ENCODE assay signal across 12 cellular contexts in genomic region chr10:126101744-126102143, GRCh38.
DNase-seq lines count a peak whose midpoint lies in the region; ATAC-seq and TF ChIP-seq lines count a peak whose summit lies in the region.
"Had no signal": no experiment of that assay in that cellular context is flagged by ENCODE, and none has a peak within 500 bp of the region (broad histone marks: within the 10 kb centered on the region; RNA-seq: fewer than 3 reads in every experiment).

No MANE protein-coding gene starts in this region.

- WGBS in mesenchymal stem cell: 94% methylated on average over 4 of the region's 4 CpGs

- H4K91ac ChIP-seq in mesenchymal stem cell (ENCODE audit: low read length): no peak overlapping the region

- no peak overlapping the region for H3K23ac ChIP-seq in mesenchymal stem cell (ENCODE audit: low read length in 2 of 2)

- no peak overlapping the region for H2BK5ac ChIP-seq in mesenchymal stem cell (ENCODE audit: low read depth, low read length, poor library complexity, severe bottlenecking)

- no peaks in the 10 kb centered on the region for H3K36me3 Mint-ChIP-seq in dendritic cell treated with granulocyte-macrophage colony-stimulating factor and Interleukin-4, amounts not matched to agents 40 ng/mL and 50 ng/mL, for 4 days (ENCODE audit: low read depth)

- no peak overlapping the region for H2BK120ac ChIP-seq in mesenchymal stem cell (ENCODE audit: low read depth, low read length)

- H2AK5ac ChIP-seq in mesenchymal stem cell (ENCODE audit: low read length, severe bottlenecking): no peak overlapping the region

- no peak overlapping the region for H2BK15ac ChIP-seq in mesenchymal stem cell (ENCODE audit: low read depth, poor library complexity, severe bottlenecking)

- H3K4ac ChIP-seq in mesenchymal stem cell (ENCODE audit: low read depth in 1 of 2, low read length in 2 of 2): no peak overlapping the region

- no peak overlapping the region for H3K4me3 ChIP-seq in mesenchymal stem cell (ENCODE audit: insufficient read depth in 1 of 2, low read depth in 1 of 2, low read length in 2 of 2)
- H3K4me3 ChIP-seq in tibial artery: no peak overlapping the region
- H3K4me3 ChIP-seq: cardiac muscle cell had no signal

- peak overlapping the region in 1 of 2 experiments; percentile 26 for H3K14ac ChIP-seq in mesenchymal stem cell (ENCODE audit: low read length in 2 of 2)

- intact Hi-C loops in dendritic cell treated with granulocyte-macrophage colony-stimulating factor and Interleukin-4, amounts not matched to agents 40 ng/mL and 50 ng/mL, for 4 days (cut with micrococcal nuclease): no loop called here
- intact Hi-C loops in tibial artery (cut with DNase I; ENCODE audit: low total_unique reads): no loop called here

- no peak for DNase-seq in mesenchymal stem cell
- no peak for DNase-seq in tibial artery
- DNase-seq in NCI-H1417 (lab: John Stamatoyannopoulos, UW): no peak
- DNase-seq in H4 (ENCODE audit: low spot score): no peak
- DNase-seq: activated T-cell treated with anti-CD3 and anti-CD28 coated beads, Interleukin-2, amount 50 U/mL, for 72 hours; NCI-H446 had no signal

- peak overlapping the region; percentile 11 for H3K27ac Mint-ChIP-seq in dendritic cell treated with granulocyte-macrophage colony-stimulating factor and Interleukin-4, amounts not matched to agents 40 ng/mL and 50 ng/mL, for 4 days
- H3K27ac Mint-ChIP-seq: activated T-cell treated with anti-CD3 and anti-CD28 coated beads, Interleukin-2, amount 50 U/mL, for 72 hours had no signal

- H3K27ac ChIP-seq in mesenchymal stem cell (ENCODE audit: low read length, poor library complexity, severe bottlenecking) (no peak overlapping the region), tibial artery (no peak overlapping the region)
- H3K27ac ChIP-seq: C4-2B, cardiac muscle cell had no signal

- no peak overlapping the region for H3K4me3 Mint-ChIP-seq in dendritic cell treated with granulocyte-macrophage colony-stimulating factor and Interleukin-4, amounts not matched to agents 40 ng/mL and 50 ng/mL, for 4 days
- H3K4me3 Mint-ChIP-seq: activated T-cell treated with anti-CD3 and anti-CD28 coated beads, Interleukin-2, amount 50 U/mL, for 72 hours had no signal

- H3K79me1 ChIP-seq in mesenchymal stem cell (replicated peaks; ENCODE audit: low read length, poor library complexity, severe bottlenecking): no peaks in the 10 kb centered on the region

- no peak overlapping the region for H2AFZ ChIP-seq in mesenchymal stem cell (ENCODE audit: low read depth, low read length)

- ATAC-seq in GM18499 (IDR thresholded peaks at IDR 0.05; ENCODE audit: insufficient read depth, unreplicated experiment) (peak; percentile 84), GM21447 (IDR thresholded peaks at IDR 0.05; ENCODE audit: unreplicated experiment) (peak; percentile 96), HG03378 (IDR thresholded peaks at IDR 0.05; ENCODE audit: unreplicated experiment) (peak; percentile 97)
- ATAC-seq: activated T-cell treated with anti-CD3 and anti-CD28 coated beads, Interleukin-2, amount 50 U/mL, for 72 hours had no signal

- H3K9me3 ChIP-seq in mesenchymal stem cell (ENCODE audit: control insufficient read depth, low read length) (no peaks in the 10 kb centered on the region), tibial artery (no peaks in the 10 kb centered on the region)

- H3K18ac ChIP-seq in mesenchymal stem cell (ENCODE audit: low read depth in 1 of 2, low read length in 2 of 2): no peak overlapping the region

- H3K36me3 ChIP-seq in mesenchymal stem cell (ENCODE audit: control insufficient read depth in 1 of 2, insufficient read depth in 2 of 2, low read depth in 1 of 2, low read length in 2 of 2) (peaks cover 30 to 86% of the 10 kb centered on the region in 2 experiments), tibial artery (no peaks in the 10 kb centered on the region)
- H3K36me3 ChIP-seq: cardiac muscle cell had no signal

- no peaks in the 10 kb centered on the region for H3K27me3 ChIP-seq in mesenchymal stem cell (ENCODE audit: control insufficient read depth in 1 of 2, insufficient read depth in 1 of 2, low read length in 2 of 2)
- H3K27me3 ChIP-seq in tibial artery: no peaks in the 10 kb centered on the region
- H3K27me3 ChIP-seq: cardiac muscle cell had no signal

- no peak overlapping the region for H4K8ac ChIP-seq in mesenchymal stem cell (ENCODE audit: low read length)

- no peak overlapping the region for H3K4me2 ChIP-seq in mesenchymal stem cell (ENCODE audit: low read length, poor library complexity, severe bottlenecking)

- no peaks in the 10 kb centered on the region for H3K27me3 Mint-ChIP-seq in dendritic cell treated with granulocyte-macrophage colony-stimulating factor and Interleukin-4, amounts not matched to agents 40 ng/mL and 50 ng/mL, for 4 days

- H3K4me1 ChIP-seq in mesenchymal stem cell (ENCODE audit: control insufficient read depth, insufficient read depth, low read depth, low read length): no peaks in the 10 kb centered on the region
- H3K4me1 ChIP-seq in tibial artery: no peaks in the 10 kb centered on the region

- no peak for TF ChIP-seq CTCF in tibial artery (IDR thresholded peaks at IDR 0.05)

- no peak overlapping the region for H3K9ac ChIP-seq in mesenchymal stem cell (ENCODE audit: low read length)

- H3K9me3 Mint-ChIP-seq in dendritic cell treated with granulocyte-macrophage colony-stimulating factor and Interleukin-4, amounts not matched to agents 40 ng/mL and 50 ng/mL, for 4 days: no peaks in the 10 kb centered on the region
- H3K9me3 Mint-ChIP-seq: activated T-cell treated with anti-CD3 and anti-CD28 coated beads, Interleukin-2, amount 50 U/mL, for 72 hours had no signal

- H3K4me1 Mint-ChIP-seq in dendritic cell treated with granulocyte-macrophage colony-stimulating factor and Interleukin-4, amounts not matched to agents 40 ng/mL and 50 ng/mL, for 4 days (ENCODE audit: low read depth): peaks cover 40% of the 10 kb centered on the region

- H2BK12ac ChIP-seq in mesenchymal stem cell (ENCODE audit: low read length in 2 of 2): no peak overlapping the region
